15 cellular contexts compared by ENCODE assay signal in genomic region chr14:29215853-29216252, GRCh38.
DNase-seq lines count a peak whose midpoint lies in the region; ATAC-seq and TF ChIP-seq lines count a peak whose summit lies in the region.
"Had no signal": no experiment of that assay in that cellular context is flagged by ENCODE, and none has a peak within 500 bp of the region (broad histone marks: within the 10 kb centered on the region; RNA-seq: fewer than 3 reads in every experiment).

No MANE protein-coding gene starts in this region.

- DNase-seq in AG10803 (ENCODE audit: low read depth) = peak; percentile 39
- peak; percentile 90 for DNase-seq in NCI-H748 (lab: John Stamatoyannopoulos, UW; ENCODE audit: unreplicated experiment)
- DNase-seq in fibroblast of gingiva (ENCODE audit: low read depth) = peak; percentile 22
- DNase-seq in AG20443 (ENCODE audit: low spot score) = no peak
- no peak for DNase-seq in dorsolateral prefrontal cortex
- no peak for DNase-seq in nucleus accumbens (lab: John Stamatoyannopoulos, UW)
- DNase-seq: activated gamma-delta T cell; AML-193; body of pancreas; DND-41; effector memory CD4-positive, alpha-beta T cell; heart right ventricle; left cardiac atrium had no signal

- ATAC-seq in GM18868 (IDR thresholded peaks at IDR 0.05; ENCODE audit: unreplicated experiment) (peak; percentile 61), HG03139 (IDR thresholded peaks at IDR 0.05; ENCODE audit: unreplicated experiment) (no peak)
- ATAC-seq: body of pancreas, heart right ventricle, left cardiac atrium had no signal

- H3K4me3 ChIP-seq in AG10803 (ENCODE audit: low read length) (no peak overlapping the region), dorsolateral prefrontal cortex (no peak overlapping the region)
- H3K4me3 ChIP-seq: body of pancreas, heart right ventricle had no signal

- intact Hi-C loops in dorsolateral prefrontal cortex (cut with DNase I) = no loop called here

- H3K27me3 ChIP-seq in dorsolateral prefrontal cortex = no peaks in the 10 kb centered on the region
- H3K27me3 ChIP-seq: body of pancreas had no signal

- peak overlapping the region in 1 of 59 donors; percentile 12 for H3K27ac ChIP-seq in dorsolateral prefrontal cortex
- H3K27ac ChIP-seq: body of pancreas, heart right ventricle had no signal

- TF ChIP-seq CTCF in AG10803 (conservative IDR thresholded peaks at IDR 0.05; ENCODE audit: low read length) (no peak), dorsolateral prefrontal cortex (IDR thresholded peaks at IDR 0.05 in 54 of 56, conservative IDR thresholded peaks at IDR 0.05 in 2 of 56; ENCODE audit: low read depth in 1 of 56, partially characterized antibody in 56 of 56) (no peak)

Comparison
In these comparisons a context has a peak if more than half of its experiments do, and no peak if none do; other contexts are left out.
1. DNase-seq: peak in AG10803 (single experiment), NCI-H748 (single experiment) and fibroblast of gingiva (single experiment); none in AG20443 (single experiment), dorsolateral prefrontal cortex (0 of 10) and nucleus accumbens (0 of 56).